In the genomic region with DNA sequence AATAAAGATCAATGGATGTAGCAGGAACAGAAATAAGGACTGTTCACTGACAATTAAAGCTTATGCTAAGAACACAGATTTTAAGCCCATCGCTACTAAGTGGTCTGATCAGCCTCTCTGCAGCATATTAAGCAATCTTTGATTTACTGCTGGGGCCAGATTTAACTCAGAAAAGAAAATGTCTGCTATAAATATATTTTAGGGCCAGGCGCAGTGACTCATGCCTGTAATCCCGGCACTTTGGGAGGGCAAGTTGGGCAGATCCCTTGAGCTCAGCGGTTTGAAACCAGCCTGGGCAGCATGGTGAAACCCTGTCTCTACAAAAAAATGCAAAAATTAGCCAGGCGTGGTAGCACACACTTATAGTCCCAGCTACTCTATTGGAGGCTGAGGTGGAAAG, we compare ENCODE assay signal across 16 cellular contexts. TPM values are rescaled to one million over a fixed set of nuclear protein-coding genes. Genes with fewer than 3 reads are reported as not detected.
A peak's percentile ranks its signal among the peaks of the same experiment; 100 is the strongest.
DNase-seq lines count a peak whose midpoint lies in the region; ATAC-seq, FAIRE-seq and TF ChIP-seq lines count a peak whose summit lies in the region.
"Had no signal": no experiment of that assay in that cellular context is flagged by ENCODE, and none has a peak within 500 bp of the region (broad histone marks: within the 10 kb centered on the region; RNA-seq: fewer than 3 reads in every experiment).

No MANE protein-coding gene starts in this region.

- H2BK15ac ChIP-seq in mesenchymal stem cell (ENCODE audit: low read depth, poor library complexity, severe bottlenecking) (no peak overlapping the region), neuronal stem cell (ENCODE audit: low read length) (no peak overlapping the region)

- H4K91ac ChIP-seq in mesenchymal stem cell (ENCODE audit: low read length) (no peak overlapping the region), neuronal stem cell (ENCODE audit: low read depth, low read length, poor library complexity) (no peak overlapping the region)

- H3K18ac ChIP-seq in mesenchymal stem cell (ENCODE audit: low read depth in 1 of 2, low read length in 2 of 2) (no peak overlapping the region), neuronal stem cell (ENCODE audit: low read length) (no peak overlapping the region)

- H3K79me1 ChIP-seq in mesenchymal stem cell (replicated peaks; ENCODE audit: low read length, poor library complexity, severe bottlenecking) (peaks cover 7% of the 10 kb centered on the region), neuronal stem cell (ENCODE audit: low read depth, low read length) (no peaks in the 10 kb centered on the region)

- peak; percentile 9 for DNase-seq in AG08395 (ENCODE audit: low spot score)
- DNase-seq in M059J (ENCODE audit: low read depth), result peak; percentile 3
- peak; percentile 7 for DNase-seq in astrocyte of the spinal cord (ENCODE audit: low read depth, low spot score)
- peak; percentile 88 for DNase-seq in mesenchymal stem cell
- no peak for DNase-seq in DMS153 (lab: John Stamatoyannopoulos, UW)
- no peak for DNase-seq in pancreas
- no peak for DNase-seq in neuronal stem cell (ENCODE audit: low spot score)
- DNase-seq: activated CD4-positive, alpha-beta memory T cell treated with anti-CD3 and anti-CD28 coated beads, Interleukin-2, amount 10 ng/mL, durations not matched to agents 7 days and 5 days; activated naive CD4-positive, alpha-beta T cell treated with Interleukin-2 at 50 U/mL for 16 hours; NCI-H146; transverse colon had no signal

- H2AFZ ChIP-seq in mesenchymal stem cell (ENCODE audit: low read depth, low read length), result no peak overlapping the region
- no peak overlapping the region for H2AFZ ChIP-seq in neuronal stem cell (ENCODE audit: low read length)

- H2BK5ac ChIP-seq in mesenchymal stem cell (ENCODE audit: low read depth, low read length, poor library complexity, severe bottlenecking) (no peak overlapping the region), neuronal stem cell (ENCODE audit: low read length) (no peak overlapping the region)

- peaks cover 12 to 84% of the 10 kb centered on the region in 2 experiments for H3K36me3 ChIP-seq in mesenchymal stem cell (ENCODE audit: control insufficient read depth in 1 of 2, insufficient read depth in 2 of 2, low read depth in 1 of 2, low read length in 2 of 2)
- peaks cover 0 to 24% (median 4%) of the 10 kb centered on the region in 3 donors for H3K36me3 ChIP-seq in pancreas
- H3K36me3 ChIP-seq in neuronal stem cell (replicated peaks in 1 of 2; ENCODE audit: control insufficient read depth in 2 of 2, insufficient read depth in 2 of 2, low read length in 2 of 2), result peaks cover 9 to 97% of the 10 kb centered on the region in 2 donors

- no peak overlapping the region for H3K4ac ChIP-seq in mesenchymal stem cell (ENCODE audit: low read depth in 1 of 2, low read length in 2 of 2)
- H3K4ac ChIP-seq in neuronal stem cell (ENCODE audit: low read length), result no peak overlapping the region

- intact Hi-C loops in pancreas (cut with DNase I), result no loop called here

- H3K9ac ChIP-seq in mesenchymal stem cell (ENCODE audit: low read length) (no peak overlapping the region), neuronal stem cell (ENCODE audit: low read depth, low read length, poor library complexity) (no peak overlapping the region)

- H3K27ac ChIP-seq in mesenchymal stem cell (ENCODE audit: low read length, poor library complexity, severe bottlenecking) (peak overlapping the region; percentile 80), pancreas (no peak overlapping the region), neuronal stem cell (replicated peaks; ENCODE audit: low read length) (no peak overlapping the region)
- H3K27ac ChIP-seq: transverse colon had no signal

- in situ Hi-C loops in astrocyte of the spinal cord (cut with HindIII; ENCODE audit: low sequenced_read_pairs), result no loop called here

- no peak overlapping the region for H2BK12ac ChIP-seq in mesenchymal stem cell (ENCODE audit: low read length in 2 of 2)
- no peak overlapping the region for H2BK12ac ChIP-seq in neuronal stem cell (ENCODE audit: low read length)

- no peaks in the 10 kb centered on the region for H3K9me3 ChIP-seq in mesenchymal stem cell (ENCODE audit: control insufficient read depth, low read length)
- H3K9me3 ChIP-seq in pancreas, result no peaks in the 10 kb centered on the region
- no peaks in the 10 kb centered on the region for H3K9me3 ChIP-seq in neuronal stem cell (replicated peaks in 1 of 2; ENCODE audit: control insufficient read depth in 2 of 2, insufficient read depth in 1 of 2, low read depth in 1 of 2, low read length in 2 of 2)
- H3K9me3 ChIP-seq: transverse colon had no signal

- TF ChIP-seq CTCF in astrocyte of the spinal cord (IDR thresholded peaks at IDR 0.05; ENCODE audit: low read depth, low read length), result no peak
- no peak for TF ChIP-seq CTCF in pancreas (IDR thresholded peaks at IDR 0.05)

- H3K14ac ChIP-seq in mesenchymal stem cell (ENCODE audit: low read length in 2 of 2), result no peak overlapping the region
- no peak overlapping the region for H3K14ac ChIP-seq in neuronal stem cell (ENCODE audit: low read length)

- H4K8ac ChIP-seq in mesenchymal stem cell (ENCODE audit: low read length) (no peak overlapping the region), neuronal stem cell (ENCODE audit: low read depth, low read length) (no peak overlapping the region)

- peaks cover 6% of the 10 kb centered on the region for H3K4me1 ChIP-seq in mesenchymal stem cell (ENCODE audit: control insufficient read depth, insufficient read depth, low read depth, low read length)
- no peaks in the 10 kb centered on the region for H3K4me1 ChIP-seq in pancreas
- H3K4me1 ChIP-seq in neuronal stem cell (ENCODE audit: control insufficient read depth in 2 of 2, insufficient read depth in 1 of 2, low read depth in 1 of 2, low read length in 2 of 2), result peaks cover 2 to 4% of the 10 kb centered on the region in 2 donors

- 48% methylated on average over 5 of the region's 5 CpGs for WGBS in mesenchymal stem cell
- 91 to 93% methylated on average over 5 of the region's 5 CpGs for WGBS in pancreas, 2 donors
- WGBS in neuronal stem cell (ENCODE audit: extremely low coverage in 2 of 2, insufficient read length in 2 of 2, insufficient replicate concordance in 1 of 2), 2 donors, result no CpG with 5 or more reads among the region's 5 CpGs

- H3K23ac ChIP-seq in mesenchymal stem cell (ENCODE audit: low read length in 2 of 2) (no peak overlapping the region), neuronal stem cell (ENCODE audit: low read depth, low read length, poor library complexity) (no peak overlapping the region)

- H3K4me2 ChIP-seq in mesenchymal stem cell (ENCODE audit: low read length, poor library complexity, severe bottlenecking) (no peak overlapping the region), neuronal stem cell (ENCODE audit: insufficient read depth, low read length, poor library complexity, severe bottlenecking) (no peak overlapping the region)

- H2AK5ac ChIP-seq in mesenchymal stem cell (ENCODE audit: low read length, severe bottlenecking) (no peak overlapping the region), neuronal stem cell (ENCODE audit: low read depth, low read length) (no peak overlapping the region)

- no peak overlapping the region for H2BK120ac ChIP-seq in mesenchymal stem cell (ENCODE audit: low read depth, low read length)
- H2BK120ac ChIP-seq in neuronal stem cell (ENCODE audit: low read depth, low read length), result no peak overlapping the region

- no peaks in the 10 kb centered on the region for H3K27me3 ChIP-seq in mesenchymal stem cell (ENCODE audit: control insufficient read depth in 1 of 2, insufficient read depth in 1 of 2, low read length in 2 of 2)
- no peaks in the 10 kb centered on the region for H3K27me3 ChIP-seq in pancreas
- H3K27me3 ChIP-seq in neuronal stem cell (ENCODE audit: control insufficient read depth in 3 of 3, insufficient read depth in 3 of 3, low read depth in 1 of 3, low read length in 3 of 3), result no peaks in the 10 kb centered on the region
- H3K27me3 ChIP-seq: transverse colon had no signal

- H3K4me3 ChIP-seq in astrocyte of the spinal cord (ENCODE audit: low read depth, low read length) (no peak overlapping the region), mesenchymal stem cell (ENCODE audit: insufficient read depth in 1 of 2, low read depth in 1 of 2, low read length in 2 of 2) (no peak overlapping the region), pancreas (no peak overlapping the region), neuronal stem cell (ENCODE audit: low read length in 2 of 2) (no peak overlapping the region)
- H3K4me3 ChIP-seq: transverse colon had no signal

- ATAC-seq in HG03139 (IDR thresholded peaks at IDR 0.05; ENCODE audit: unreplicated experiment) (no peak), pancreas (no peak)
- ATAC-seq: HepG2 had no signal

- no peak for FAIRE-seq in pancreas (lab: Jason Lieb, UNC)
- FAIRE-seq: H1, HepG2 had no signal

RNA-seq across cellular contexts. Expression of gene METTL21C, which starts 43.0 kb away (rescaled TPM):
- not detected in 2 replicates for total RNA-seq in M059J (2014; rRNA removed; shearing (Covaris generic))
- polyA plus RNA-seq in mesenchymal stem cell (2013, experiment 1 of 2), result not detected
- not detected for polyA plus RNA-seq in mesenchymal stem cell (2013, experiment 2 of 2)
- not detected for total RNA-seq in pancreas
- polyA plus RNA-seq in pancreas, result not detected
- not detected for polyA plus RNA-seq in neuronal stem cell (2013, experiment 1 of 2)
- polyA plus RNA-seq in neuronal stem cell (2013, experiment 2 of 2), result 0.04 TPM
- total RNA-seq: activated CD4-positive, alpha-beta memory T cell treated with anti-CD3 and anti-CD28 coated beads, Interleukin-2, amount 10 ng/mL, durations not matched to agents 7 days and 5 days; epithelial cell of proximal tubule; H1; HepG2; transverse colon had no signal
- polyA plus RNA-seq: AG04450, H1, HepG2 had no signal

RNA-seq across cellular contexts. Expression of gene TPP2, which starts 55.1 kb away (rescaled TPM):
- 27.2 and 34.4 TPM in 2 replicates for total RNA-seq in M059J (2014; rRNA removed; shearing (Covaris generic))
- polyA plus RNA-seq in mesenchymal stem cell (2013, experiment 1 of 2), result 37.0 TPM
- 35.7 TPM for polyA plus RNA-seq in mesenchymal stem cell (2013, experiment 2 of 2)
- 10 to 100 TPM; 12.5 to 22.3 (median 15.9) TPM for total RNA-seq in pancreas
- 10 to 100 TPM in 1 of 2 donors, 1 to 10 TPM in 1; 9.5 to 20.5 TPM for polyA plus RNA-seq in pancreas
- 29.8 TPM for polyA plus RNA-seq in neuronal stem cell (2013, experiment 1 of 2)
- 30.2 TPM for polyA plus RNA-seq in neuronal stem cell (2013, experiment 2 of 2)

Comparison
In these comparisons a context has a peak if more than half of its experiments do, and no peak if none do; other contexts are left out.
1. DNase-seq: peak in AG08395 (single experiment), M059J (single experiment), astrocyte of the spinal cord (single experiment) and mesenchymal stem cell (single experiment); none in DMS153 (single experiment), pancreas (0 of 6) and neuronal stem cell (single experiment).